21 cellular contexts compared by ENCODE assay signal in genomic region chr11:15223318-15223717, GRCh38.
DNase-seq lines count a peak whose midpoint lies in the region; TF ChIP-seq lines count a peak whose summit lies in the region.
"Had no signal": no experiment of that assay in that cellular context is flagged by ENCODE, and none has a peak within 500 bp of the region (broad histone marks: within the 10 kb centered on the region; RNA-seq: fewer than 3 reads in every experiment).

No MANE protein-coding gene starts in this region.

- H3K9me3 Mint-ChIP-seq in H9: no peaks in the 10 kb centered on the region
- H3K9me3 Mint-ChIP-seq: CD4-positive, alpha-beta T cell; naive thymus-derived CD4-positive, alpha-beta T cell had no signal

- H3K9me3 ChIP-seq in H9 (ENCODE audit: control insufficient read depth, low read depth, low read length) (no peaks in the 10 kb centered on the region), trophoblast cell (ENCODE audit: insufficient read depth, low read depth, low read length) (peaks cover 2% of the 10 kb centered on the region)
- H3K9me3 ChIP-seq: tibial nerve had no signal

- H3K4me3 ChIP-seq in astrocyte of the spinal cord (ENCODE audit: low read depth, low read length) (no peak overlapping the region), dorsolateral prefrontal cortex (no peak overlapping the region), trophoblast cell (ENCODE audit: low read depth, low read length) (no peak overlapping the region)
- H3K4me3 ChIP-seq: coronary artery, skin epidermis, tibial nerve had no signal

- H2AK5ac ChIP-seq in H9 (ENCODE audit: insufficient read length, low read length): no peak overlapping the region
- H2AK5ac ChIP-seq in trophoblast cell (ENCODE audit: low read length): no peak overlapping the region

- H3K27ac ChIP-seq in H9 (ENCODE audit: insufficient read length, low read depth, low read length) (no peak overlapping the region), dorsolateral prefrontal cortex (no peak overlapping the region), trophoblast cell (ENCODE audit: low read depth, low read length) (no peak overlapping the region)
- H3K27ac ChIP-seq: coronary artery, skin epidermis, tibial nerve had no signal

- no peak overlapping the region for H3K4me3 Mint-ChIP-seq in H9
- H3K4me3 Mint-ChIP-seq: activated naive CD8-positive, alpha-beta T cell; CD4-positive, alpha-beta T cell; naive thymus-derived CD4-positive, alpha-beta T cell had no signal

- no peaks in the 10 kb centered on the region for H4K20me1 ChIP-seq in H9 (ENCODE audit: control insufficient read depth, insufficient read depth, insufficient read length)

- no peak overlapping the region for H2BK15ac ChIP-seq in H9 (ENCODE audit: low read depth, low read length)

- no peak overlapping the region for H4K12ac ChIP-seq in trophoblast cell (ENCODE audit: low read depth, low read length)

- no peaks in the 10 kb centered on the region for H3K36me3 ChIP-seq in trophoblast cell (ENCODE audit: control insufficient read depth in 1 of 2, insufficient read depth in 2 of 2, low read length in 2 of 2)
- H3K36me3 ChIP-seq: tibial nerve had no signal

- H3K27ac Mint-ChIP-seq in H9: no peak overlapping the region
- H3K27ac Mint-ChIP-seq: activated naive CD8-positive, alpha-beta T cell; CD4-positive, alpha-beta T cell; naive thymus-derived CD4-positive, alpha-beta T cell had no signal

- H3K14ac ChIP-seq in H9 (ENCODE audit: insufficient read depth, low read length) (no peak overlapping the region), trophoblast cell (ENCODE audit: low read length) (no peak overlapping the region)

- DNase-seq in DMS79 (lab: John Stamatoyannopoulos, UW) (peak; percentile 21), HT1080 (ENCODE audit: low read depth) (peak; percentile 80), astrocyte of the spinal cord (ENCODE audit: low read depth, low spot score) (peak; percentile 25), kidney tubule cell (ENCODE audit: low spot score) (peak; percentile 74), H9 (no peak), dorsolateral prefrontal cortex (no peak), amygdala (lab: John Stamatoyannopoulos, UW) (no peak), trophoblast cell (no peak)
- DNase-seq: activated CD4-positive, alpha-beta T cell treated with anti-CD3 and anti-CD28 coated beads for 48 hours; CD4-positive, alpha-beta T cell; H7; mesendoderm; naive thymus-derived CD4-positive, alpha-beta T cell; NCI-H1436; NCI-H69; SHP77 treated with DMSO at 0.1 percent for 48 hours; stimulated activated naive CD4-positive, alpha-beta T cell treated with Interleukin-2 at 50 U/mL for 16 hours had no signal

- no peak overlapping the region for H4K8ac ChIP-seq in H9 (replicated peaks; ENCODE audit: insufficient read length, low read depth, low read length)
- no peak overlapping the region for H4K8ac ChIP-seq in trophoblast cell (ENCODE audit: low read depth, low read length)

- in situ Hi-C loops in astrocyte of the spinal cord (cut with HindIII; ENCODE audit: low sequenced_read_pairs): no loop called here

- H2AFZ ChIP-seq in H9 (ENCODE audit: low read length) (no peak overlapping the region), trophoblast cell (ENCODE audit: insufficient read depth, low read length, poor library complexity) (no peak overlapping the region)

- no peak overlapping the region for H2BK20ac ChIP-seq in H9 (ENCODE audit: low read depth, low read length, poor library complexity, severe bottlenecking)

- H2BK12ac ChIP-seq in H9 (ENCODE audit: insufficient read length, low read depth, low read length) (no peak overlapping the region), trophoblast cell (ENCODE audit: low read length) (no peak overlapping the region)

- peaks cover 0 to 4% of the 10 kb centered on the region in 2 experiments; a peak in 2 of 4 replicates for H3K4me1 Mint-ChIP-seq in H9
- H3K4me1 Mint-ChIP-seq: naive thymus-derived CD4-positive, alpha-beta T cell had no signal

- H3K36me3 Mint-ChIP-seq in H9 (ENCODE audit: insufficient read depth in 1 of 3, low read depth in 3 of 3): no peaks in the 10 kb centered on the region; a peak in 1 of 7 replicates
- H3K36me3 Mint-ChIP-seq: activated naive CD8-positive, alpha-beta T cell; naive thymus-derived CD4-positive, alpha-beta T cell had no signal

- no peaks in the 10 kb centered on the region for H3K23me2 ChIP-seq in H9 (ENCODE audit: insufficient read length, low read depth, low read length, poor library complexity, severe bottlenecking)

- no peak overlapping the region for H3K4me2 ChIP-seq in H9 (ENCODE audit: insufficient read depth, insufficient read length, low read length)
- no peak overlapping the region for H3K4me2 ChIP-seq in trophoblast cell (ENCODE audit: low read length)

- no peaks in the 10 kb centered on the region for H3K4me1 ChIP-seq in H9 (ENCODE audit: insufficient read depth, low read length)
- H3K4me1 ChIP-seq in trophoblast cell (ENCODE audit: control insufficient read depth in 1 of 2, insufficient read depth in 2 of 2, low read length in 2 of 2): no peaks in the 10 kb centered on the region
- H3K4me1 ChIP-seq: tibial nerve had no signal

- no peak overlapping the region for H3K9ac ChIP-seq in H9 (ENCODE audit: extremely low read depth, insufficient read length, low read length)
- H3K9ac ChIP-seq in trophoblast cell (ENCODE audit: low read length): no peak overlapping the region

- no peak overlapping the region for H2BK5ac ChIP-seq in H9 (ENCODE audit: insufficient read length, low read length)
- H2BK5ac ChIP-seq in trophoblast cell (ENCODE audit: low read depth, low read length, poor library complexity): no peak overlapping the region

- H3K4ac ChIP-seq in H9 (ENCODE audit: low read depth, low read length): no peak overlapping the region
- H3K4ac ChIP-seq in trophoblast cell (ENCODE audit: low read depth, low read length): no peak overlapping the region

- intact Hi-C loops in dorsolateral prefrontal cortex (cut with DNase I): no loop called here

- H3K27me3 Mint-ChIP-seq in H9 (ENCODE audit: low read depth): peaks cover 2% of the 10 kb centered on the region
- H3K27me3 Mint-ChIP-seq: activated naive CD8-positive, alpha-beta T cell; CD4-positive, alpha-beta T cell had no signal

- WGBS in H9 (ENCODE audit: extremely low coverage, insufficient read length, low lambda C conversion rate): no CpG with 5 or more reads among the region's 1 CpG
- no CpG with 5 or more reads among the region's 1 CpG for WGBS in trophoblast cell (ENCODE audit: extremely low coverage, insufficient coverage, insufficient read length)

- H3K79me1 ChIP-seq in H9 (ENCODE audit: insufficient read depth, low read depth, low read length, poor library complexity, severe bottlenecking) (no peaks in the 10 kb centered on the region), trophoblast cell (ENCODE audit: low read length) (no peaks in the 10 kb centered on the region)

- H3K23ac ChIP-seq in H9 (ENCODE audit: insufficient read length, low read depth, low read length) (no peak overlapping the region), trophoblast cell (ENCODE audit: low read length) (no peak overlapping the region)

- H2BK120ac ChIP-seq in H9 (ENCODE audit: low read depth, low read length, poor library complexity, severe bottlenecking): no peak overlapping the region
- no peak overlapping the region for H2BK120ac ChIP-seq in trophoblast cell (ENCODE audit: insufficient read depth, low read length, poor library complexity)

- H3K27me3 ChIP-seq in H9 (ENCODE audit: insufficient read depth, low read length) (no peaks in the 10 kb centered on the region), dorsolateral prefrontal cortex (peaks cover 0 to 8% (median 0%) of the 10 kb centered on the region in 45 donors), trophoblast cell (ENCODE audit: insufficient read depth, low read length) (no peaks in the 10 kb centered on the region)
- H3K27me3 ChIP-seq: tibial nerve had no signal

- TF ChIP-seq CTCF in astrocyte of the spinal cord (IDR thresholded peaks at IDR 0.05; ENCODE audit: low read depth, low read length) (no peak), H9 (conservative IDR thresholded peaks at IDR 0.05) (no peak), dorsolateral prefrontal cortex (IDR thresholded peaks at IDR 0.05 in 54 of 56, conservative IDR thresholded peaks at IDR 0.05 in 2 of 56; ENCODE audit: low read depth in 1 of 56, partially characterized antibody in 56 of 56) (no peak)

- no peak overlapping the region for H4K91ac ChIP-seq in H9 (ENCODE audit: insufficient read length, low read depth, low read length)
- H4K91ac ChIP-seq in trophoblast cell (ENCODE audit: low read depth, low read length): no peak overlapping the region

- no peak overlapping the region for H3T11ph ChIP-seq in H9 (ENCODE audit: low read length)

- H3K18ac ChIP-seq in H9 (ENCODE audit: insufficient read length, low read depth, low read length) (no peak overlapping the region), trophoblast cell (ENCODE audit: low read length) (no peak overlapping the region)

- no peak overlapping the region for H3K56ac ChIP-seq in H9 (ENCODE audit: insufficient read length, low read depth, low read length)

- H3K79me2 ChIP-seq in H9 (ENCODE audit: insufficient read depth, low read length) (no peaks in the 10 kb centered on the region), trophoblast cell (ENCODE audit: control insufficient read depth, insufficient read depth, low read length, poor library complexity) (no peaks in the 10 kb centered on the region)

- H4K5ac ChIP-seq in H9 (ENCODE audit: insufficient read length, low read depth, low read length): no peak overlapping the region

Comparison
In these comparisons a context has a peak if more than half of its experiments do, and no peak if none do; other contexts are left out.
1. DNase-seq: peak in DMS79 (single experiment), HT1080 (single experiment), astrocyte of the spinal cord (single experiment) and kidney tubule cell (single experiment); none in H9 (single experiment), dorsolateral prefrontal cortex (0 of 10), amygdala (0 of 56) and trophoblast cell (0 of 2).